Comparison of ENCODE assay signal across 7 cellular contexts in genomic region chr21:37803076-37803475, GRCh38.
"Had no signal": no experiment of that assay in that cellular context is flagged by ENCODE, and none has a peak within 500 bp of the region (broad histone marks: within the 10 kb centered on the region; RNA-seq: fewer than 3 reads in every experiment).

No MANE protein-coding gene starts in this region.

- H3K36me3 Mint-ChIP-seq: IgD-negative memory B cell had no signal

- ATAC-seq: GM23338, HepG2 had no signal

- H3K27ac Mint-ChIP-seq: GM23338, IgD-negative memory B cell had no signal

- H3K4me3 ChIP-seq: GM23338 had no signal

- H3K4me1 Mint-ChIP-seq: IgD-negative memory B cell had no signal

- H3K27ac ChIP-seq: HL-60 had no signal

- H3K4me3 Mint-ChIP-seq: GM23338, H9, IgD-negative memory B cell had no signal

- H3K9me3 Mint-ChIP-seq: GM23338 had no signal

- DNase-seq: H9, HCEC 1CT, KBM-7 had no signal
